Comparison of ENCODE assay signal across 9 cellular contexts in the genomic region with DNA sequence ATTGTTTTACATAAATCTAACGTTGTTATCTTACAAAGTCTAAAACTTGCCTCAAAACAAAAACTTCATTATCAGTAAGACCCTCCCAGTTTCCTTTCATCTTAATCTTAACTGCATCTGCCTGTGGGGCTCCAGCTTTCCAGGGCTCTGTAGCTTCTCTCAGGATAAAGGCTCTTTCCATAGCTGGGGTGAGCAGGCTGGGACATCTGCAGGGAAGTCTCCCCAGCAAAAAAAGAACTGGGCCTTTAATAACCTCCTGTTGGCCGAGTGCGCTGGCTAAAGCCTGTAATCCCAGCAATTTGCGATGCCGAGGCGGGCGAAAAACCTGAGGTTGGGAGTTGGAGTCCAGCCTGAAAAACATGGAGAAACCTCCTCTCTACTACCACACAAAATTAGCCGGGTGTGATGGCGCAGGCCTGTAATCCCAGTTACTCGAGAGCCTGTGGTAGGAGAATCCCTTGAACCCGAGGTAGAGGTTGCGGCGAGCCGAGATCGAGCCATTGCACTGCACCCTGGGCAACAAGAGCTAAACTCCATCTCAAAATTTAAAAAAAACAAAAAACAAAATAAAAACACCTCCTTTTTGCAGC.
A peak's percentile ranks its signal among the peaks of the same experiment; 100 is the strongest.
DNase-seq lines count a peak whose midpoint lies in the region; ATAC-seq and TF ChIP-seq lines count a peak whose summit lies in the region.
"Had no signal": no experiment of that assay in that cellular context is flagged by ENCODE, and none has a peak within 500 bp of the region (broad histone marks: within the 10 kb centered on the region; RNA-seq: fewer than 3 reads in every experiment).

No MANE protein-coding gene starts in this region.

- TF ChIP-seq POLR2A in testis (IDR thresholded peaks at IDR 0.05): no peak

- CTCF ChIA-PET in activated CD8-positive, alpha-beta memory T cell treated with anti-CD3 and anti-CD28 coated beads, Interleukin-2, amount 10 ng/mL, durations not matched to agents 7 days and 5 days (lab: Charles Lee): interaction anchor here (1.1 to 1.6 kb wide), 2 partner anchors 142 to 601 kb away, joined by 3 to 4 read pairs; a partner anchor contains a TSS

- ATAC-seq in activated CD8-positive, alpha-beta memory T cell treated with anti-CD3 and anti-CD28 coated beads, Interleukin-2, amount 10 ng/mL, durations not matched to agents 7 days and 5 days: no peak
- ATAC-seq in HG03039 (IDR thresholded peaks at IDR 0.05; ENCODE audit: unreplicated experiment): no peak

- no peak overlapping the region for H3K27ac Mint-ChIP-seq in activated CD8-positive, alpha-beta memory T cell treated with anti-CD3 and anti-CD28 coated beads, Interleukin-2, amount 10 ng/mL, durations not matched to agents 7 days and 5 days

- peak overlapping the region; percentile 75 for H3K4me3 ChIP-seq in coronary artery
- H3K4me3 ChIP-seq in mesodermal cell (ENCODE audit: extremely low read depth, insufficient read depth, low read length, poor library complexity, severe bottlenecking): peak overlapping the region; percentile 60
- H3K4me3 ChIP-seq in testis: peak overlapping the region; percentile 64 to 79

- H3K4me1 Mint-ChIP-seq in activated CD8-positive, alpha-beta memory T cell treated with anti-CD3 and anti-CD28 coated beads, Interleukin-2, amount 10 ng/mL, durations not matched to agents 7 days and 5 days: peaks cover 8% of the 10 kb centered on the region

- DNase-seq in activated CD8-positive, alpha-beta memory T cell treated with anti-CD3 and anti-CD28 coated beads, Interleukin-2, amount 10 ng/mL, durations not matched to agents 7 days and 5 days: no peak
- DNase-seq in activated CD8-positive, alpha-beta memory T cell treated with anti-CD3 and anti-CD28 coated beads, Interleukin-2, amount 50 U/mL, for 48 hours: no peak
- DNase-seq in coronary artery (ENCODE audit: low spot score): no peak
- DNase-seq in testis: peak; percentile 27
- no peak for DNase-seq in NCI-H2107 treated with DMSO at 0.1 percent for 48 hours (lab: John Stamatoyannopoulos, UW; ENCODE audit: unreplicated experiment)
- DNase-seq in effector CD4-positive, alpha-beta T cell: no peak
- DNase-seq: SIG-M5 had no signal

- H3K9me3 Mint-ChIP-seq in activated CD8-positive, alpha-beta memory T cell treated with anti-CD3 and anti-CD28 coated beads, Interleukin-2, amount 10 ng/mL, durations not matched to agents 7 days and 5 days (ENCODE audit: low read depth): peaks cover 22% of the 10 kb centered on the region

- no peaks in the 10 kb centered on the region for H3K27me3 ChIP-seq in testis

- TF ChIP-seq CTCF in coronary artery (IDR thresholded peaks at IDR 0.05): no peak
- TF ChIP-seq CTCF in testis (IDR thresholded peaks at IDR 0.05): no peak

- H3K36me3 ChIP-seq in mesodermal cell (ENCODE audit: control insufficient read depth, insufficient read depth, low read length) (peaks cover 29% of the 10 kb centered on the region), testis (ENCODE audit: low read depth, missing control alignments) (no peaks in the 10 kb centered on the region)

- WGBS in mesodermal cell (ENCODE audit: insufficient coverage in 2 of 2), 2 experiments: 67% methylated on average over 3 of the region's 15 CpGs; no CpG with 5 or more reads in 1 of the 2 experiments
- WGBS in testis, 2 donors: 37 to 50% methylated on average over 15 of the region's 15 CpGs

- intact Hi-C loops in testis (cut with DNase I; ENCODE audit: low total_unique reads): no loop called here

- no peaks in the 10 kb centered on the region for H3K27me3 Mint-ChIP-seq in activated CD8-positive, alpha-beta memory T cell treated with anti-CD3 and anti-CD28 coated beads, Interleukin-2, amount 10 ng/mL, durations not matched to agents 7 days and 5 days

- H3K4me1 ChIP-seq in mesodermal cell (ENCODE audit: control insufficient read depth, insufficient read depth, low read length, poor library complexity, severe bottlenecking): no peaks in the 10 kb centered on the region
- H3K4me1 ChIP-seq in testis: peaks cover 9% of the 10 kb centered on the region

- H3K9me3 ChIP-seq in mesodermal cell (ENCODE audit: control insufficient read depth, low read length) (no peaks in the 10 kb centered on the region), testis (no peaks in the 10 kb centered on the region)

- peaks cover 58% of the 10 kb centered on the region for H3K36me3 Mint-ChIP-seq in activated CD8-positive, alpha-beta memory T cell treated with anti-CD3 and anti-CD28 coated beads, Interleukin-2, amount 10 ng/mL, durations not matched to agents 7 days and 5 days

- H3K27ac ChIP-seq in coronary artery: peak overlapping the region; percentile 5 to 72
- peak overlapping the region; percentile 49 for H3K27ac ChIP-seq in mesodermal cell (ENCODE audit: low read depth, low read length, severe bottlenecking)
- peak overlapping the region; percentile 91 to 94 for H3K27ac ChIP-seq in testis

- H3K4me3 Mint-ChIP-seq in activated CD8-positive, alpha-beta memory T cell treated with anti-CD3 and anti-CD28 coated beads, Interleukin-2, amount 10 ng/mL, durations not matched to agents 7 days and 5 days: peak overlapping the region; percentile 98

Comparison
In these comparisons a context has a peak if more than half of its experiments do, and no peak if none do; other contexts are left out.
1. H3K27ac ChIP-seq: peak in every context shown above with its lines; median percentile 92 in testis; 49 in mesodermal cell; 38 in coronary artery.